8 cellular contexts compared by ENCODE assay signal in genomic region chr2:190530211-190530639, GRCh38. TPM values are rescaled to one million over a fixed set of nuclear protein-coding genes. Genes with fewer than 3 reads are reported as not detected.
A peak's percentile ranks its signal among the peaks of the same experiment; 100 is the strongest.
DNase-seq lines count a peak whose midpoint lies in the region; TF ChIP-seq lines count a peak whose summit lies in the region.

No MANE protein-coding gene starts in this region.

- intact Hi-C loops in activated CD4-positive, alpha-beta memory T cell treated with anti-CD3 and anti-CD28 coated beads for 36 hours (cut with micrococcal nuclease), result loop anchor here (5.0 kb wide), 6 partner anchors 262 to 1088 kb away; partner anchors contain the start of genes GLS, ORMDL1, OSGEPL1 and PMS1

- no peak for TF ChIP-seq CTCF in fibroblast of pulmonary artery (IDR thresholded peaks at IDR 0.05; ENCODE audit: low read length, missing control alignments)
- no peak for TF ChIP-seq CTCF in GM13977 (IDR thresholded peaks at IDR 0.05; ENCODE audit: extremely low read depth, insufficient read depth, missing control alignments)
- TF ChIP-seq CTCF in glutamatergic neuron (IDR thresholded peaks at IDR 0.05; ENCODE audit: partially characterized antibody, unreplicated experiment), result no peak

- H3K27me3 Mint-ChIP-seq in activated CD4-positive, alpha-beta memory T cell treated with anti-CD3 and anti-CD28 coated beads for 36 hours, result no peaks in the 10 kb centered on the region
- H3K27me3 Mint-ChIP-seq in activated CD4-positive, alpha-beta memory T cell treated with anti-CD3 and anti-CD28 coated beads, Interleukin-2, amount 10 ng/mL, durations not matched to agents 7 days and 5 days, result no peaks in the 10 kb centered on the region
- no peaks in the 10 kb centered on the region for H3K27me3 Mint-ChIP-seq in glutamatergic neuron (ENCODE audit: unreplicated experiment)

- CTCF ChIA-PET in activated CD4-positive, alpha-beta memory T cell treated with anti-CD3 and anti-CD28 coated beads for 36 hours (lab: Charles Lee), result interaction anchor here (1.4 to 1.6 kb wide), 2 partner anchors 13 to 15 kb away, joined by 3 to 4 read pairs; no protein-coding TSS in a partner anchor
- CTCF ChIA-PET in activated CD4-positive, alpha-beta memory T cell treated with anti-CD3 and anti-CD28 coated beads, Interleukin-2, amount 10 ng/mL, durations not matched to agents 7 days and 5 days (lab: Charles Lee), result interaction anchor here (1.7 kb wide), 1 partner anchor 150 kb away, joined by 4 read pairs; no protein-coding TSS in a partner anchor

- peaks cover 72% of the 10 kb centered on the region for H3K4me1 Mint-ChIP-seq in activated CD4-positive, alpha-beta memory T cell treated with anti-CD3 and anti-CD28 coated beads for 36 hours (ENCODE audit: low read depth)
- peaks cover 56% of the 10 kb centered on the region for H3K4me1 Mint-ChIP-seq in activated CD4-positive, alpha-beta memory T cell treated with anti-CD3 and anti-CD28 coated beads, Interleukin-2, amount 10 ng/mL, durations not matched to agents 7 days and 5 days
- no peaks in the 10 kb centered on the region for H3K4me1 Mint-ChIP-seq in glutamatergic neuron (ENCODE audit: low read depth, unreplicated experiment)

- H3K4me3 ChIP-seq in fibroblast of pulmonary artery (replicated peaks; ENCODE audit: low read depth, low read length) (no peak overlapping the region), skeletal muscle cell (ENCODE audit: low read depth, low read length) (no peak overlapping the region)

- H3K27ac Mint-ChIP-seq in activated CD4-positive, alpha-beta memory T cell treated with anti-CD3 and anti-CD28 coated beads for 36 hours, result peak overlapping the region; percentile 64
- no peak overlapping the region for H3K27ac Mint-ChIP-seq in activated CD4-positive, alpha-beta memory T cell treated with anti-CD3 and anti-CD28 coated beads, Interleukin-2, amount 10 ng/mL, durations not matched to agents 7 days and 5 days
- no peak overlapping the region for H3K27ac Mint-ChIP-seq in glutamatergic neuron (ENCODE audit: unreplicated experiment)

- POLR2A ChIA-PET in activated CD4-positive, alpha-beta memory T cell treated with anti-CD3 and anti-CD28 coated beads for 36 hours (lab: Charles Lee), result interaction anchor here (1.0 kb wide), 1 partner anchor 149 kb away, joined by 3 read pairs; no protein-coding TSS in a partner anchor
- POLR2A ChIA-PET in activated CD4-positive, alpha-beta memory T cell treated with anti-CD3 and anti-CD28 coated beads, Interleukin-2, amount 10 ng/mL, durations not matched to agents 7 days and 5 days (lab: Charles Lee), result interaction anchor here (1.2 kb wide), 1 partner anchor 10 kb away, joined by 3 read pairs; no protein-coding TSS in a partner anchor

- H3K9me3 Mint-ChIP-seq in activated CD4-positive, alpha-beta memory T cell treated with anti-CD3 and anti-CD28 coated beads for 36 hours, result no peaks in the 10 kb centered on the region
- no peaks in the 10 kb centered on the region for H3K9me3 Mint-ChIP-seq in activated CD4-positive, alpha-beta memory T cell treated with anti-CD3 and anti-CD28 coated beads, Interleukin-2, amount 10 ng/mL, durations not matched to agents 7 days and 5 days
- H3K9me3 Mint-ChIP-seq in glutamatergic neuron (ENCODE audit: unreplicated experiment), result peaks cover 7% of the 10 kb centered on the region

- H3K36me3 Mint-ChIP-seq in activated CD4-positive, alpha-beta memory T cell treated with anti-CD3 and anti-CD28 coated beads for 36 hours, result peaks cover 8% of the 10 kb centered on the region
- peaks cover 9% of the 10 kb centered on the region for H3K36me3 Mint-ChIP-seq in activated CD4-positive, alpha-beta memory T cell treated with anti-CD3 and anti-CD28 coated beads, Interleukin-2, amount 10 ng/mL, durations not matched to agents 7 days and 5 days (ENCODE audit: low read depth)
- no peaks in the 10 kb centered on the region for H3K36me3 Mint-ChIP-seq in glutamatergic neuron (ENCODE audit: unreplicated experiment)

- in situ Hi-C loops in GM13977 (cut with MboI; ENCODE audit: low pct_unique_long_range_greater_than_20kb, low sequenced_read_pairs, unreplicated experiment), result no loop called here

- DNase-seq in activated CD4-positive, alpha-beta memory T cell treated with anti-CD3 and anti-CD28 coated beads for 36 hours, result no peak
- DNase-seq in activated CD4-positive, alpha-beta memory T cell treated with anti-CD3 and anti-CD28 coated beads, Interleukin-2, amount 10 ng/mL, durations not matched to agents 7 days and 5 days, result no peak
- DNase-seq in RPMI7951 (ENCODE audit: low read depth) (peak; percentile 82), fibroblast of pulmonary artery (ENCODE audit: low read depth) (peak; percentile 51), skeletal muscle cell (ENCODE audit: low read depth) (peak; percentile 38), islet precursor cell (no peak), GM13977 (ENCODE audit: low spot score) (no peak), glutamatergic neuron (no peak)

- H3K4me3 Mint-ChIP-seq in activated CD4-positive, alpha-beta memory T cell treated with anti-CD3 and anti-CD28 coated beads for 36 hours, result no peak overlapping the region
- H3K4me3 Mint-ChIP-seq in activated CD4-positive, alpha-beta memory T cell treated with anti-CD3 and anti-CD28 coated beads, Interleukin-2, amount 10 ng/mL, durations not matched to agents 7 days and 5 days, result no peak overlapping the region
- H3K4me3 Mint-ChIP-seq in glutamatergic neuron (ENCODE audit: unreplicated experiment), result no peak overlapping the region

RNA-seq across cellular contexts. Expression of gene NEMP2, which starts 4.3 kb away (rescaled TPM):
- 10 to 100 TPM; 28.8 to 30.0 TPM for total RNA-seq in activated CD4-positive, alpha-beta memory T cell treated with anti-CD3 and anti-CD28 coated beads for 36 hours
- total RNA-seq in activated CD4-positive, alpha-beta memory T cell treated with anti-CD3 and anti-CD28 coated beads, Interleukin-2, amount 10 ng/mL, durations not matched to agents 7 days and 5 days, result 10 to 100 TPM; 18.9 to 19.1 TPM
- total RNA-seq in RPMI7951 (2014; rRNA removed; shearing (Covaris generic)), result 5.9 and 11.7 TPM in 2 replicates
- total RNA-seq in glutamatergic neuron (ENCODE audit: unreplicated experiment), result 2.1 TPM

Comparison
In these comparisons a context has a peak if more than half of its experiments do, and no peak if none do; other contexts are left out.
1. DNase-seq: peak in RPMI7951 (single experiment), fibroblast of pulmonary artery (single experiment) and skeletal muscle cell (single experiment); none in activated CD4-positive, alpha-beta memory T cell treated with anti-CD3 and anti-CD28 coated beads for 36 hours (single experiment), activated CD4-positive, alpha-beta memory T cell treated with anti-CD3 and anti-CD28 coated beads, Interleukin-2, amount 10 ng/mL, durations not matched to agents 7 days and 5 days (single experiment), islet precursor cell (single experiment), GM13977 (single experiment) and glutamatergic neuron (single experiment).